In genomic region chr5:132408965-132409364, GRCh38 we compare ENCODE assay signal across 11 cellular contexts. TPM values are rescaled to one million over a fixed set of nuclear protein-coding genes. Genes with fewer than 3 reads are reported as not detected.
DNase-seq lines count a peak whose midpoint lies in the region; ATAC-seq, FAIRE-seq and TF ChIP-seq lines count a peak whose summit lies in the region.
"Had no signal": no experiment of that assay in that cellular context is flagged by ENCODE, and none has a peak within 500 bp of the region (broad histone marks: within the 10 kb centered on the region; RNA-seq: fewer than 3 reads in every experiment).

No MANE protein-coding gene starts in this region.

- no peak for ATAC-seq in stimulated activated naive CD8-positive, alpha-beta T cell treated with anti-CD3 and anti-CD28 coated beads, Interleukin-15, Interleukin-2, amounts not matched to agents 100 U/mL and 50 U/mL, for 24 hours
- ATAC-seq in HG03457 (IDR thresholded peaks at IDR 0.05; ENCODE audit: unreplicated experiment) = no peak

- H3K27me3 Mint-ChIP-seq in stimulated activated naive CD8-positive, alpha-beta T cell treated with anti-CD3 and anti-CD28 coated beads, Interleukin-15, Interleukin-2, amounts not matched to agents 100 ng/mL and 50 ng/mL, for 24 hours = no peaks in the 10 kb centered on the region
- H3K27me3 Mint-ChIP-seq in astrocyte (ENCODE audit: low read depth, unreplicated experiment) (peaks cover 9% of the 10 kb centered on the region), nephron (ENCODE audit: low read depth) (no peaks in the 10 kb centered on the region)

- H3K4me1 ChIP-seq in astrocyte (ENCODE audit: insufficient read depth, low read length) = peaks cover 17% of the 10 kb centered on the region
- peaks cover 10% of the 10 kb centered on the region for H3K4me1 ChIP-seq in A673 (ENCODE audit: insufficient read depth, low read length, poor library complexity, severe bottlenecking)

- peak overlapping the region; percentile 98 for H3K4me3 Mint-ChIP-seq in stimulated activated naive CD8-positive, alpha-beta T cell treated with anti-CD3 and anti-CD28 coated beads, Interleukin-15, Interleukin-2, amounts not matched to agents 100 ng/mL and 50 ng/mL, for 24 hours
- peak overlapping the region; percentile 17 for H3K4me3 Mint-ChIP-seq in astrocyte (ENCODE audit: unreplicated experiment)
- peak overlapping the region; percentile 67 to 79 (median 77) for H3K4me3 Mint-ChIP-seq in nephron

- H3K79me2 ChIP-seq in astrocyte (ENCODE audit: insufficient read depth, low read length) = peaks cover 16% of the 10 kb centered on the region

- H3K27ac ChIP-seq in astrocyte (ENCODE audit: low read depth, low read length) (no peak overlapping the region), A673 (ENCODE audit: low read depth, low read length, poor library complexity, severe bottlenecking) (no peak overlapping the region)

- POLR2A ChIA-PET in A673 (lab: Charles Lee; ENCODE audit: low non-redundant PET) = no interaction called here

- DNase-seq in stimulated activated naive CD8-positive, alpha-beta T cell treated with anti-CD3 and anti-CD28 coated beads, Interleukin-15, Interleukin-2, amounts not matched to agents 100 U/mL and 50 U/mL, for 24 hours = no peak
- DNase-seq in astrocyte (ENCODE audit: low read depth) (no peak), MV-4-11 (lab: John Stamatoyannopoulos, UW) (no peak), ureter (ENCODE audit: low spot score) (no peak), A673 (ENCODE audit: low spot score) (no peak)
- DNase-seq: KG1; stimulated activated CD4-positive, alpha-beta T cell treated with anti-CD3 and anti-CD28 coated beads, Interleukin-15, amount 100 ng/mL, for 24 hours had no signal

- H3K9me3 Mint-ChIP-seq in stimulated activated naive CD8-positive, alpha-beta T cell treated with anti-CD3 and anti-CD28 coated beads, Interleukin-15, Interleukin-2, amounts not matched to agents 100 ng/mL and 50 ng/mL, for 24 hours = peaks cover 5% of the 10 kb centered on the region
- H3K9me3 Mint-ChIP-seq in astrocyte (ENCODE audit: unreplicated experiment) (no peaks in the 10 kb centered on the region), nephron (peaks cover 3% of the 10 kb centered on the region)

- H2AFZ ChIP-seq in astrocyte (ENCODE audit: low read depth, low read length) = no peak overlapping the region

- intact Hi-C loops in A673 (cut with micrococcal nuclease; ENCODE audit: unreplicated experiment) = no loop called here

- H3K4me2 ChIP-seq in astrocyte (ENCODE audit: low read length) = no peak overlapping the region

- no peak overlapping the region for H3K9ac ChIP-seq in astrocyte (ENCODE audit: low read length)

- H3K9me3 ChIP-seq in astrocyte (ENCODE audit: insufficient read depth, low read depth, low read length) (no peaks in the 10 kb centered on the region), A673 (ENCODE audit: low read depth, low read length, poor library complexity, severe bottlenecking) (no peaks in the 10 kb centered on the region)
- H3K9me3 ChIP-seq: HAP-1 had no signal

- FAIRE-seq in astrocyte (lab: Jason Lieb, UNC) = no peak

- H3K4me3 ChIP-seq in astrocyte (ENCODE audit: insufficient read depth, low read depth, low read length) (no peak overlapping the region), A673 (ENCODE audit: low read depth, low read length, poor library complexity, severe bottlenecking) (no peak overlapping the region)
- H3K4me3 ChIP-seq: HAP-1 had no signal

- no TSS peak for BruUV-seq in A673 (replicated peaks; lab: Mats Ljungman, UMichigan)

- H3K36me3 ChIP-seq in astrocyte (ENCODE audit: insufficient read depth, low read length) (no peaks in the 10 kb centered on the region), A673 (ENCODE audit: insufficient read depth, low read length, poor library complexity, severe bottlenecking) (no peaks in the 10 kb centered on the region)
- H3K36me3 ChIP-seq: HAP-1 had no signal

- CTCF ChIA-PET in A673 (lab: Charles Lee) = no interaction called here

- peak overlapping the region; percentile 94 for H3K27ac Mint-ChIP-seq in stimulated activated naive CD8-positive, alpha-beta T cell treated with anti-CD3 and anti-CD28 coated beads, Interleukin-15, Interleukin-2, amounts not matched to agents 100 ng/mL and 50 ng/mL, for 24 hours
- H3K27ac Mint-ChIP-seq in astrocyte (ENCODE audit: unreplicated experiment) = no peak overlapping the region
- peak overlapping the region; percentile 85 to 90 (median 86) for H3K27ac Mint-ChIP-seq in nephron

- H3K27me3 ChIP-seq in astrocyte (ENCODE audit: insufficient read depth, low read length) = no peaks in the 10 kb centered on the region
- H3K27me3 ChIP-seq in A673 (replicated peaks; ENCODE audit: insufficient read depth, low read depth, low read length, poor library complexity) = no peaks in the 10 kb centered on the region

- peaks cover 75% of the 10 kb centered on the region for H3K4me1 Mint-ChIP-seq in stimulated activated naive CD8-positive, alpha-beta T cell treated with anti-CD3 and anti-CD28 coated beads, Interleukin-15, Interleukin-2, amounts not matched to agents 100 ng/mL and 50 ng/mL, for 24 hours (ENCODE audit: low read depth)
- peaks cover 31% of the 10 kb centered on the region for H3K4me1 Mint-ChIP-seq in astrocyte (ENCODE audit: low read depth, unreplicated experiment)
- H3K4me1 Mint-ChIP-seq in nephron = peaks cover 22% of the 10 kb centered on the region

- no peaks in the 10 kb centered on the region for H4K20me1 ChIP-seq in astrocyte (ENCODE audit: insufficient read depth, low read length)

- H3K36me3 Mint-ChIP-seq in stimulated activated naive CD8-positive, alpha-beta T cell treated with anti-CD3 and anti-CD28 coated beads, Interleukin-15, Interleukin-2, amounts not matched to agents 100 ng/mL and 50 ng/mL, for 24 hours (ENCODE audit: low read depth) = peaks cover 25% of the 10 kb centered on the region
- H3K36me3 Mint-ChIP-seq in astrocyte (ENCODE audit: low read depth, unreplicated experiment) (peaks cover 3% of the 10 kb centered on the region), nephron (ENCODE audit: low read depth) (no peaks in the 10 kb centered on the region)

- TF ChIP-seq CTCF in astrocyte (IDR thresholded peaks at IDR 0.05; ENCODE audit: insufficient read depth, low read depth, low read length) = no peak
- TF ChIP-seq CTCF in nephron (IDR thresholded peaks at IDR 0.05; ENCODE audit: unreplicated experiment in 3 of 3) = no peak
- TF ChIP-seq CTCF in A673 (conservative IDR thresholded peaks at IDR 0.05; ENCODE audit: low read depth, low read length) = no peak

RNA-seq across cellular contexts. Expression of gene SLC22A5, which starts 39.5 kb away (rescaled TPM):
- total RNA-seq in astrocyte (5.8 and 8.3 TPM in 2 replicates), ureter (23.2 TPM), A673 (2021) (3.0 and 3.8 TPM in 2 replicates)

Comparison
In these comparisons a context has a peak if more than half of its experiments do, and no peak if none do; other contexts are left out.
1. H3K4me3 Mint-ChIP-seq: peak in every context shown above with its lines; median percentile 98 in stimulated activated naive CD8-positive, alpha-beta T cell treated with anti-CD3 and anti-CD28 coated beads, Interleukin-15, Interleukin-2, amounts not matched to agents 100 ng/mL and 50 ng/mL, for 24 hours; 77 in nephron; 17 in astrocyte.